Comparison of ENCODE assay signal across 14 cellular contexts in genomic region chr18:33051397-33051796, GRCh38.
A peak's percentile ranks its signal among the peaks of the same experiment; 100 is the strongest.
DNase-seq lines count a peak whose midpoint lies in the region; ATAC-seq and TF ChIP-seq lines count a peak whose summit lies in the region.
"Had no signal": no experiment of that assay in that cellular context is flagged by ENCODE, and none has a peak within 500 bp of the region (broad histone marks: within the 10 kb centered on the region; RNA-seq: fewer than 3 reads in every experiment).

No MANE protein-coding gene starts in this region.

- intact Hi-C loops in posterior cingulate gyrus (cut with DNase I) = no loop called here

- no peaks in the 10 kb centered on the region for H3K27me3 ChIP-seq in fibroblast of lung (ENCODE audit: control insufficient read depth, insufficient read depth, low read length)
- H3K27me3 ChIP-seq: brain microvascular endothelial cell, right atrium auricular region, testis had no signal

- H4K20me1 ChIP-seq in fibroblast of lung (ENCODE audit: control insufficient read depth, extremely low read depth, insufficient read depth, low read length) = no peaks in the 10 kb centered on the region

- H3K9ac ChIP-seq in fibroblast of lung (ENCODE audit: insufficient read depth, low read length) = no peak overlapping the region

- no peaks in the 10 kb centered on the region for H3K4me1 ChIP-seq in fibroblast of lung (ENCODE audit: control insufficient read depth, extremely low read depth, insufficient read depth, low read length)
- H3K4me1 ChIP-seq: right atrium auricular region, testis had no signal

- no peaks in the 10 kb centered on the region for H3K9me3 ChIP-seq in fibroblast of lung (ENCODE audit: control insufficient read depth, insufficient read depth, low read depth, low read length)
- H3K9me3 ChIP-seq: right atrium auricular region, testis had no signal

- no peak overlapping the region for H2AFZ ChIP-seq in fibroblast of lung (ENCODE audit: low read length)

- no peak overlapping the region for H3K4me2 ChIP-seq in fibroblast of lung (ENCODE audit: extremely low read depth, insufficient read depth, low read length)

- no peak overlapping the region for H3K4me3 ChIP-seq in fibroblast of lung (replicated peaks in 1 of 4; ENCODE audit: control extremely low read depth in 1 of 4, insufficient read depth in 1 of 4, low read depth in 3 of 4, low read length in 4 of 4)
- H3K4me3 ChIP-seq: right atrium auricular region, testis had no signal

- H3K27ac ChIP-seq in fibroblast of lung (ENCODE audit: insufficient read depth, low read length) = no peak overlapping the region
- H3K27ac ChIP-seq: brain microvascular endothelial cell, right atrium auricular region, testis had no signal

- no peak for ATAC-seq in HG02642 (IDR thresholded peaks at IDR 0.05; ENCODE audit: poor library complexity, unreplicated experiment)
- ATAC-seq: Right ventricle myocardium inferior had no signal

- no peaks in the 10 kb centered on the region for H3K36me3 ChIP-seq in fibroblast of lung (ENCODE audit: control insufficient read depth, insufficient read depth, low read length)
- H3K36me3 ChIP-seq: brain microvascular endothelial cell, right atrium auricular region had no signal

- no peak for TF ChIP-seq CTCF in fibroblast of lung (conservative IDR thresholded peaks at IDR 0.05 in 1 of 2, IDR thresholded peaks at IDR 0.05 in 1 of 2; ENCODE audit: low read depth in 1 of 2, low read length in 2 of 2)

- DNase-seq in DMS53 (lab: John Stamatoyannopoulos, UW) = peak; percentile 76
- DNase-seq in NCI-H1694 treated with DMSO at 0.1 percent for 48 hours (lab: John Stamatoyannopoulos, UW) = peak; percentile 4
- peak; percentile 61 for DNase-seq in NCI-H82 treated with DMSO at 0.1 percent for 48 hours (lab: John Stamatoyannopoulos, UW; ENCODE audit: unreplicated experiment)
- DNase-seq in fibroblast of lung (ENCODE audit: low read depth in 2 of 2) = peak; percentile 13 to 59
- no peak for DNase-seq in mesenteric fat pad (ENCODE audit: low spot score)
- no peak for DNase-seq in posterior cingulate gyrus
- DNase-seq in globus pallidus (ENCODE audit: low spot score) = no peak
- DNase-seq: activated CD4-positive, CD25-positive, alpha-beta regulatory T cell; activated T-cell treated with anti-CD3 and anti-CD28 coated beads, Interleukin-2, amount 50 U/mL, for 48 hours; brain microvascular endothelial cell; testis had no signal

- H3K79me2 ChIP-seq in fibroblast of lung (ENCODE audit: control insufficient read depth, insufficient read depth, low read length) = no peaks in the 10 kb centered on the region

Comparison
In these comparisons a context has a peak if more than half of its experiments do, and no peak if none do; other contexts are left out.
1. DNase-seq: peak in DMS53 (single experiment), NCI-H1694 treated with DMSO at 0.1 percent for 48 hours (single experiment), NCI-H82 treated with DMSO at 0.1 percent for 48 hours (single experiment) and fibroblast of lung (2 of 2); none in mesenteric fat pad (single experiment), posterior cingulate gyrus (0 of 10) and globus pallidus (single experiment).